Comparison of ENCODE assay signal across 24 cellular contexts in genomic region chr5:26955161-26955560, GRCh38.
"Had no signal": no experiment of that assay in that cellular context is flagged by ENCODE, and none has a peak within 500 bp of the region (broad histone marks: within the 10 kb centered on the region; RNA-seq: fewer than 3 reads in every experiment).

No MANE protein-coding gene starts in this region.

- DNase-seq: dermis blood vessel endothelial cell; dorsolateral prefrontal cortex; effector CD4-positive, alpha-beta T cell; effector memory CD4-positive, alpha-beta T cell; foreskin fibroblast; foreskin melanocyte; gastrocnemius medialis; glutamatergic neuron; head of caudate nucleus; heart right ventricle; hippocampal formation; left cardiac atrium; left lung; left ventricle myocardium superior; lower lobe of right lung; mesenchymal stem cell; midbrain; naive thymus-derived CD4-positive, alpha-beta T cell had no signal

- H3K9me3 ChIP-seq: gastrocnemius medialis, lower lobe of right lung had no signal

- H3K4me3 ChIP-seq: coronary artery, dorsolateral prefrontal cortex, esophagus muscularis mucosa, gastrocnemius medialis, heart right ventricle, left lung, lower lobe of right lung had no signal

- H3K36me3 ChIP-seq: esophagus muscularis mucosa, gastrocnemius medialis, heart right ventricle, left lung, lower lobe of right lung had no signal

- H3K27me3 ChIP-seq: dorsolateral prefrontal cortex, esophagus muscularis mucosa, gastrocnemius medialis, heart right ventricle, left lung had no signal

- FAIRE-seq: colon, endothelial cell of umbilical vein, islet of Langerhans, keratinocyte had no signal

- H3K27ac ChIP-seq: coronary artery, dorsolateral prefrontal cortex, esophagus muscularis mucosa, gastrocnemius medialis, heart right ventricle, left lung, lower lobe of right lung had no signal

- H3K4me1 ChIP-seq: esophagus muscularis mucosa, gastrocnemius medialis, heart right ventricle, left lung, lower lobe of right lung had no signal
